ENCODE assay signal across 10 cellular contexts in genomic region chr6:6851059-6851658, GRCh38.
A peak's percentile ranks its signal among the peaks of the same experiment; 100 is the strongest.
DNase-seq lines count a peak whose midpoint lies in the region; ATAC-seq, FAIRE-seq and TF ChIP-seq lines count a peak whose summit lies in the region.
"Had no signal": no experiment of that assay in that cellular context is flagged by ENCODE, and none has a peak within 500 bp of the region (broad histone marks: within the 10 kb centered on the region; RNA-seq: fewer than 3 reads in every experiment).

No MANE protein-coding gene starts in this region.

- H3K27me3 ChIP-seq in adrenal gland: no peaks in the 10 kb centered on the region
- H3K27me3 ChIP-seq in suprapubic skin: no peaks in the 10 kb centered on the region

- no peak for DNase-seq in activated CD4-positive, alpha-beta memory T cell treated with anti-CD3 and anti-CD28 coated beads for 36 hours
- DNase-seq in activated CD4-positive, alpha-beta memory T cell treated with anti-CD3 and anti-CD28 coated beads, Interleukin-2, amount 10 ng/mL, durations not matched to agents 7 days and 5 days: no peak
- peak; percentile 72 to 95 (median 87) for DNase-seq in adrenal gland
- DNase-seq in kidney: peak; percentile 72
- DNase-seq in urothelium cell line (ENCODE audit: low spot score): peak; percentile 87
- no peak for DNase-seq in suprapubic skin (ENCODE audit: low spot score in 2 of 2)
- DNase-seq in AML-193 (lab: John Stamatoyannopoulos, UW): no peak
- DNase-seq: DND-41 had no signal

- peaks cover 0 to 6% of the 10 kb centered on the region in 2 donors for H3K4me1 ChIP-seq in adrenal gland (replicated peaks in 1 of 2)
- peaks cover under 1 to 6% of the 10 kb centered on the region in 2 donors for H3K4me1 ChIP-seq in kidney (ENCODE audit: control insufficient read depth in 1 of 2, insufficient read depth in 1 of 2, low read depth in 1 of 2, low read length in 2 of 2)
- peaks cover 4% of the 10 kb centered on the region for H3K4me1 ChIP-seq in suprapubic skin

- no peak for TF ChIP-seq EP300 in suprapubic skin (IDR thresholded peaks at IDR 0.05)

- POLR2A ChIA-PET in activated CD4-positive, alpha-beta memory T cell treated with anti-CD3 and anti-CD28 coated beads for 36 hours (lab: Charles Lee): interaction anchor here (1.2 kb wide), 1 partner anchor 10 kb away, joined by 3 read pairs; no protein-coding TSS in a partner anchor
- POLR2A ChIA-PET in activated CD4-positive, alpha-beta memory T cell treated with anti-CD3 and anti-CD28 coated beads, Interleukin-2, amount 10 ng/mL, durations not matched to agents 7 days and 5 days (lab: Charles Lee): no interaction called here

- TF ChIP-seq POLR2A in adrenal gland (IDR thresholded peaks at IDR 0.05) (peak in 1 of 2 donors; percentile 32), suprapubic skin (IDR thresholded peaks at IDR 0.05) (no peak)

- H3K4me1 Mint-ChIP-seq in activated CD4-positive, alpha-beta memory T cell treated with anti-CD3 and anti-CD28 coated beads for 36 hours (ENCODE audit: low read depth): peaks cover 17% of the 10 kb centered on the region
- peaks cover 10% of the 10 kb centered on the region for H3K4me1 Mint-ChIP-seq in activated CD4-positive, alpha-beta memory T cell treated with anti-CD3 and anti-CD28 coated beads, Interleukin-2, amount 10 ng/mL, durations not matched to agents 7 days and 5 days

- peaks cover under 1% of the 10 kb centered on the region for H3K27me3 Mint-ChIP-seq in activated CD4-positive, alpha-beta memory T cell treated with anti-CD3 and anti-CD28 coated beads for 36 hours
- H3K27me3 Mint-ChIP-seq in activated CD4-positive, alpha-beta memory T cell treated with anti-CD3 and anti-CD28 coated beads, Interleukin-2, amount 10 ng/mL, durations not matched to agents 7 days and 5 days: peaks cover 3% of the 10 kb centered on the region

- CTCF ChIA-PET in activated CD4-positive, alpha-beta memory T cell treated with anti-CD3 and anti-CD28 coated beads for 36 hours (lab: Charles Lee): no interaction called here
- CTCF ChIA-PET in activated CD4-positive, alpha-beta memory T cell treated with anti-CD3 and anti-CD28 coated beads, Interleukin-2, amount 10 ng/mL, durations not matched to agents 7 days and 5 days (lab: Charles Lee): no interaction called here

- H3K9me3 ChIP-seq in adrenal gland (replicated peaks in 1 of 3) (no peaks in the 10 kb centered on the region), kidney (ENCODE audit: control insufficient read depth in 1 of 2, low read length in 2 of 2) (peaks cover 0 to 4% of the 10 kb centered on the region in 2 donors), suprapubic skin (no peaks in the 10 kb centered on the region)

- intact Hi-C loops in activated CD4-positive, alpha-beta memory T cell treated with anti-CD3 and anti-CD28 coated beads for 36 hours (cut with micrococcal nuclease): loop anchor here (10.0 kb wide), 1 partner anchor 166 kb away; no protein-coding TSS in a partner anchor
- intact Hi-C loops in adrenal gland (cut with DNase I): no loop called here
- intact Hi-C loops in kidney (cut with DNase I): no loop called here

- H3K36me3 Mint-ChIP-seq in activated CD4-positive, alpha-beta memory T cell treated with anti-CD3 and anti-CD28 coated beads for 36 hours: peaks cover 2% of the 10 kb centered on the region
- no peaks in the 10 kb centered on the region for H3K36me3 Mint-ChIP-seq in activated CD4-positive, alpha-beta memory T cell treated with anti-CD3 and anti-CD28 coated beads, Interleukin-2, amount 10 ng/mL, durations not matched to agents 7 days and 5 days (ENCODE audit: low read depth)

- TF ChIP-seq CTCF in adrenal gland (IDR thresholded peaks at IDR 0.05): no peak
- TF ChIP-seq CTCF in kidney (IDR thresholded peaks at IDR 0.05; ENCODE audit: borderline replicate concordance, extremely low read depth, insufficient read depth): no peak
- TF ChIP-seq CTCF in suprapubic skin (IDR thresholded peaks at IDR 0.05): no peak

- no peak for ATAC-seq in HG03280 (IDR thresholded peaks at IDR 0.05; ENCODE audit: unreplicated experiment)

- no peak overlapping the region for H3K4me3 Mint-ChIP-seq in activated CD4-positive, alpha-beta memory T cell treated with anti-CD3 and anti-CD28 coated beads for 36 hours
- no peak overlapping the region for H3K4me3 Mint-ChIP-seq in activated CD4-positive, alpha-beta memory T cell treated with anti-CD3 and anti-CD28 coated beads, Interleukin-2, amount 10 ng/mL, durations not matched to agents 7 days and 5 days

- peaks cover 3% of the 10 kb centered on the region for H3K9me3 Mint-ChIP-seq in activated CD4-positive, alpha-beta memory T cell treated with anti-CD3 and anti-CD28 coated beads for 36 hours
- H3K9me3 Mint-ChIP-seq in activated CD4-positive, alpha-beta memory T cell treated with anti-CD3 and anti-CD28 coated beads, Interleukin-2, amount 10 ng/mL, durations not matched to agents 7 days and 5 days: peaks cover 3% of the 10 kb centered on the region

- peak overlapping the region; percentile 14 for H3K27ac Mint-ChIP-seq in activated CD4-positive, alpha-beta memory T cell treated with anti-CD3 and anti-CD28 coated beads for 36 hours
- no peak overlapping the region for H3K27ac Mint-ChIP-seq in activated CD4-positive, alpha-beta memory T cell treated with anti-CD3 and anti-CD28 coated beads, Interleukin-2, amount 10 ng/mL, durations not matched to agents 7 days and 5 days

- H3K27ac ChIP-seq in adrenal gland: peak overlapping the region in 3 of 5 donors; percentile 25 to 81 (median 79)
- H3K27ac ChIP-seq in kidney (ENCODE audit: low read depth in 2 of 2, low read length in 2 of 2): peak overlapping the region in 1 of 2 donors; percentile 52
- no peak overlapping the region for H3K27ac ChIP-seq in suprapubic skin

- no peak overlapping the region for H3K4me3 ChIP-seq in adrenal gland
- peak overlapping the region in 1 of 2 donors; percentile 16 for H3K4me3 ChIP-seq in kidney (ENCODE audit: low read length in 2 of 2)
- no peak overlapping the region for H3K4me3 ChIP-seq in suprapubic skin

- 36 to 42% (median 39%) methylated on average over 6 of the region's 6 CpGs for WGBS in adrenal gland, 4 donors
- 70% methylated on average over 6 of the region's 6 CpGs for WGBS in suprapubic skin

- no peak overlapping the region for H3K9ac ChIP-seq in kidney (ENCODE audit: low read length in 2 of 2)

- no peaks in the 10 kb centered on the region for H3K36me3 ChIP-seq in adrenal gland (replicated peaks in 1 of 2)
- H3K36me3 ChIP-seq in kidney (ENCODE audit: control insufficient read depth in 1 of 2, insufficient read depth in 2 of 2, low read length in 2 of 2): no peaks in the 10 kb centered on the region
- no peaks in the 10 kb centered on the region for H3K36me3 ChIP-seq in suprapubic skin

- FAIRE-seq in kidney (lab: Jason Lieb, UNC) (no peak), urothelium cell line (lab: Jason Lieb, UNC) (no peak)
- FAIRE-seq: colon had no signal

Comparison
In these comparisons a context has a peak if more than half of its experiments do, and no peak if none do; other contexts are left out.
1. DNase-seq: peak in adrenal gland (7 of 7), kidney (single experiment) and urothelium cell line (single experiment); none in activated CD4-positive, alpha-beta memory T cell treated with anti-CD3 and anti-CD28 coated beads for 36 hours (single experiment), activated CD4-positive, alpha-beta memory T cell treated with anti-CD3 and anti-CD28 coated beads, Interleukin-2, amount 10 ng/mL, durations not matched to agents 7 days and 5 days (single experiment), suprapubic skin (0 of 2) and AML-193 (0 of 2).